1 cellular context compared by ENCODE assay signal in the genomic region with DNA sequence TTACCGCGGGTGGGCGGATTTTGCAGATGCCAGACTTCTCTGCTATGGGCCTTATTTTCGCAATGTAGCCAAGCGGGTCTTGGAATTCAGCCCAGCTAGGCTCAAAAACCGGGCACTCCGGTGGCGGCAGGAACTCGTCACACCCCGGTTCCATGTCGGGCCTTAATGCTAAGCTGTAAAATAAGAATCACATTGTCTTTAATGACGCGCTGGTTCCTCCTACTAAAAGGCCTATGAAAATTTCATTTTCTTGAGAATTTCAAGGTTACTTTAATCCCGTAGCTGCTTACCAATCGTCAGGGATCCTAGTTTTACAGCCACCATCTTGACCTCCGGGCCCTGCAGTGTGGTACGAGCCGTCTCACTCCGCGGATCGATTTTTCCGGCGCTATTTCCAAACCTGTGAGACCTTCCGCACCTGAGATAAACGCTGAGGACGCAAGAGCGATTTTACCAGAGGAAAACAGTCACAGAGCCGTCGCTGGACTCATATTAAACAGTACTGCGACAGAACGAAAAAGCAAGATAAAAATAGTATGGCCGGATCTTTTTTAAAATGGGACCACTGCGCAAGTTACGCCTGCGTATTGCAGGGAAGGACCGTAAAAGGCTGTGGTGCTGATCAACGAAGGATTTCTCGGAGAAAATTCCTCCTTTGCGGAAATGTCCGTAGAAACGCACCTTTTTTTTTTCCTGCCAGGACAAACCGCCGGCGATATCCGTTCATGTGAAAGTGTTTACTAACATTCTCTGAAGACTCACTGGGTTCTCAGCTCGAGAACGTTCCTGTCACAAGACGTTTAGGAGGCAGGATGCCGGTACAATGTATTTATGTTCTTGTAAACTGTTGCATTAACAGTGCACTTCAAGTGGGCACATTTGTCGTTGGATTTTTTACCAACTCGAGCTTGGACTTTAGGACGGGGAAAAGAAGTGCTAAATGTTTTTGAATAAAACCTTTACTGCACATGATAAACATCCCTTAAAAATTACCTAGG.
TF ChIP-seq lines count a peak whose summit lies in the region.

A gene (minus strand): TSS at position 346 of the 998 bp plus-strand sequence. CDS start 192 bp downstream, at position 154.

TF ChIP-seq in WTC11, 78 proteins besides CTCF, POLR2A, EP300 and RAD21 (continued from another document):
- TF ChIP-seq, protein P1, sequence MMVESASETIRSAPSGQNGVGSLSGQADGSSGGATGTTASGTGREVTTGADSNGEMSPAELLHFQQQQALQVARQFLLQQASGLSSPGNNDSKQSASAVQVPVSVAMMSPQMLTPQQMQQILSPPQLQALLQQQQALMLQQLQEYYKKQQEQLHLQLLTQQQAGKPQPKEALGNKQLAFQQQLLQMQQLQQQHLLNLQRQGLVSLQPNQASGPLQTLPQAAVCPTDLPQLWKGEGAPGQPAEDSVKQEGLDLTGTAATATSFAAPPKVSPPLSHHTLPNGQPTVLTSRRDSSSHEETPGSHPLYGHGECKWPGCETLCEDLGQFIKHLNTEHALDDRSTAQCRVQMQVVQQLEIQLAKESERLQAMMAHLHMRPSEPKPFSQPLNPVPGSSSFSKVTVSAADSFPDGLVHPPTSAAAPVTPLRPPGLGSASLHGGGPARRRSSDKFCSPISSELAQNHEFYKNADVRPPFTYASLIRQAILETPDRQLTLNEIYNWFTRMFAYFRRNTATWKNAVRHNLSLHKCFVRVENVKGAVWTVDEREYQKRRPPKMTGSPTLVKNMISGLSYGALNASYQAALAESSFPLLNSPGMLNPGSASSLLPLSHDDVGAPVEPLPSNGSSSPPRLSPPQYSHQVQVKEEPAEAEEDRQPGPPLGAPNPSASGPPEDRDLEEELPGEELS (CRISPR knock-in tag; IDR thresholded peaks at IDR 0.05) = no peak
- TF ChIP-seq, protein P2, sequence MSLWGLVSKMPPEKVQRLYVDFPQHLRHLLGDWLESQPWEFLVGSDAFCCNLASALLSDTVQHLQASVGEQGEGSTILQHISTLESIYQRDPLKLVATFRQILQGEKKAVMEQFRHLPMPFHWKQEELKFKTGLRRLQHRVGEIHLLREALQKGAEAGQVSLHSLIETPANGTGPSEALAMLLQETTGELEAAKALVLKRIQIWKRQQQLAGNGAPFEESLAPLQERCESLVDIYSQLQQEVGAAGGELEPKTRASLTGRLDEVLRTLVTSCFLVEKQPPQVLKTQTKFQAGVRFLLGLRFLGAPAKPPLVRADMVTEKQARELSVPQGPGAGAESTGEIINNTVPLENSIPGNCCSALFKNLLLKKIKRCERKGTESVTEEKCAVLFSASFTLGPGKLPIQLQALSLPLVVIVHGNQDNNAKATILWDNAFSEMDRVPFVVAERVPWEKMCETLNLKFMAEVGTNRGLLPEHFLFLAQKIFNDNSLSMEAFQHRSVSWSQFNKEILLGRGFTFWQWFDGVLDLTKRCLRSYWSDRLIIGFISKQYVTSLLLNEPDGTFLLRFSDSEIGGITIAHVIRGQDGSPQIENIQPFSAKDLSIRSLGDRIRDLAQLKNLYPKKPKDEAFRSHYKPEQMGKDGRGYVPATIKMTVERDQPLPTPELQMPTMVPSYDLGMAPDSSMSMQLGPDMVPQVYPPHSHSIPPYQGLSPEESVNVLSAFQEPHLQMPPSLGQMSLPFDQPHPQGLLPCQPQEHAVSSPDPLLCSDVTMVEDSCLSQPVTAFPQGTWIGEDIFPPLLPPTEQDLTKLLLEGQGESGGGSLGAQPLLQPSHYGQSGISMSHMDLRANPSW (CRISPR knock-in tag; conservative IDR thresholded peaks at IDR 0.05; ENCODE audit: low read depth) = no peak
- TF ChIP-seq TEAD4 (CRISPR knock-in tag; IDR thresholded peaks at IDR 0.05) = no peak
- no peak for TF ChIP-seq SMAD4 (CRISPR knock-in tag; IDR thresholded peaks at IDR 0.05)
